13 cellular contexts compared by ENCODE assay signal in the genomic region with DNA sequence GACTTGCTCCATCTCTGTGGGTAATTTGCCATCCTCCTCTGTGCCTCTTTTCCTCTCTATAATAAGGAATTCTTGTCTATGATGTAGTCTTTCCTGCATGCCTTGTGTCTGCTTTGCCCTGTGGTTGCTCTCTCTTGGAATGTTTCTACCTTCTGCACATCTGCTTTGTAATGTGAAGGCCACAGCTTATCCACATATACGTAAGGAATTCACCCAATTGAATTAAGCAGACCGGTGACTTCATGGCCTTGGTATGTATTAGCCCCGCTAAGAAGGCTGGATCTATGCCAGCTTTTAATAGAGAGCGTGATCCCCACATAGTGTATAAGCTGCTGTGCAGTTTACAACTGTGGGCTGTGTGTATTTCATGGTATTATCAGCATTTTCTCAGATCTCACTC.
DNase-seq lines count a peak whose midpoint lies in the region; ATAC-seq, FAIRE-seq and TF ChIP-seq lines count a peak whose summit lies in the region.
"Had no signal": no experiment of that assay in that cellular context is flagged by ENCODE, and none has a peak within 500 bp of the region (broad histone marks: within the 10 kb centered on the region; RNA-seq: fewer than 3 reads in every experiment).

No MANE protein-coding gene starts in this region.

- no peak overlapping the region for H3K27ac Mint-ChIP-seq in activated CD4-positive, alpha-beta memory T cell treated with anti-CD3 and anti-CD28 coated beads, Interleukin-2, amount 10 ng/mL, durations not matched to agents 7 days and 5 days

- H2AFZ ChIP-seq in keratinocyte (ENCODE audit: control insufficient read depth, low read length) = peak overlapping the region; percentile 58

- H3K4me2 ChIP-seq in keratinocyte (ENCODE audit: control insufficient read depth, extremely low read depth, insufficient read depth, low read depth, low read length) = peak overlapping the region; percentile 41

- FAIRE-seq in keratinocyte (lab: Jason Lieb, UNC) = peak; percentile 99
- FAIRE-seq: D721Med, GM18507 had no signal

- no peaks in the 10 kb centered on the region for H3K9me3 Mint-ChIP-seq in activated CD4-positive, alpha-beta memory T cell treated with anti-CD3 and anti-CD28 coated beads, Interleukin-2, amount 10 ng/mL, durations not matched to agents 7 days and 5 days

- ATAC-seq in HG03196 (IDR thresholded peaks at IDR 0.05; ENCODE audit: unreplicated experiment) = no peak
- ATAC-seq: right cardiac atrium had no signal

- TF ChIP-seq CTCF in BJ (IDR thresholded peaks at IDR 0.05; ENCODE audit: insufficient read depth, low read depth, low read length) (no peak), keratinocyte (optimal IDR thresholded peaks at IDR 0.05 in 1 of 3, IDR thresholded peaks at IDR 0.05 in 1 of 3, conservative IDR thresholded peaks at IDR 0.05 in 1 of 3; ENCODE audit: extremely low read depth in 1 of 3, insufficient read depth in 2 of 3, low read length in 3 of 3) (no peak)

- no peaks in the 10 kb centered on the region for H3K27me3 ChIP-seq in BJ (ENCODE audit: control insufficient read depth, insufficient read depth, low read length)
- H3K27me3 ChIP-seq in keratinocyte (ENCODE audit: control insufficient read depth, extremely low read depth, insufficient read depth, low read length) = no peaks in the 10 kb centered on the region

- dilution Hi-C loops in keratinocyte (cut with MboI; ENCODE audit: extremely low pct_ligation_motif_present, low sequenced_read_pairs) = no loop called here

- no peak overlapping the region for H3K4me3 Mint-ChIP-seq in activated CD4-positive, alpha-beta memory T cell treated with anti-CD3 and anti-CD28 coated beads, Interleukin-2, amount 10 ng/mL, durations not matched to agents 7 days and 5 days

- H3K27me3 Mint-ChIP-seq in activated CD4-positive, alpha-beta memory T cell treated with anti-CD3 and anti-CD28 coated beads, Interleukin-2, amount 10 ng/mL, durations not matched to agents 7 days and 5 days = no peaks in the 10 kb centered on the region

- DNase-seq in BJ (ENCODE audit: low read depth) (peak; percentile 66), M059J (ENCODE audit: low read depth) (peak; percentile 71), astrocyte of the hippocampus (ENCODE audit: low read depth, low spot score) (peak; percentile 97), keratinocyte (ENCODE audit: low read depth, low spot score) (peak; percentile 91), KBM-7 (no peak), Ammon's horn (ENCODE audit: low spot score) (no peak)
- no peak for DNase-seq in activated CD4-positive, alpha-beta memory T cell treated with anti-CD3 and anti-CD28 coated beads, Interleukin-2, amount 10 ng/mL, durations not matched to agents 7 days and 5 days
- DNase-seq: Karpas-422, NCI-H774, right cardiac atrium had no signal

- H3K4me3 ChIP-seq in BJ (ENCODE audit: low read depth, low read length) (no peak overlapping the region), keratinocyte (ENCODE audit: control insufficient read depth in 2 of 3, extremely low read depth in 1 of 3, insufficient read depth in 2 of 3, low read depth in 1 of 3, low read length in 3 of 3) (no peak overlapping the region)

- H3K36me3 ChIP-seq in BJ (ENCODE audit: control insufficient read depth, insufficient read depth, low read length) (no peaks in the 10 kb centered on the region), keratinocyte (ENCODE audit: control insufficient read depth in 2 of 2, extremely low read depth in 1 of 2, insufficient read depth in 2 of 2, low read length in 2 of 2) (no peaks in the 10 kb centered on the region)

- H3K9me3 ChIP-seq in keratinocyte (ENCODE audit: control insufficient read depth, low read depth, low read length) = no peaks in the 10 kb centered on the region

- peak overlapping the region; percentile 55 for H3K27ac ChIP-seq in keratinocyte (ENCODE audit: control insufficient read depth, insufficient read depth, low read length)

- H3K4me1 ChIP-seq in keratinocyte (ENCODE audit: control insufficient read depth, extremely low read depth, insufficient read depth, low read length) = peaks cover 16% of the 10 kb centered on the region

- no peaks in the 10 kb centered on the region for H3K4me1 Mint-ChIP-seq in activated CD4-positive, alpha-beta memory T cell treated with anti-CD3 and anti-CD28 coated beads, Interleukin-2, amount 10 ng/mL, durations not matched to agents 7 days and 5 days

- H4K20me1 ChIP-seq in keratinocyte (ENCODE audit: control insufficient read depth, extremely low read depth, insufficient read depth, low read length) = no peaks in the 10 kb centered on the region

- CTCF ChIA-PET in BJ (lab: Yijun Ruan, JAX) = interaction anchor here (1.6 kb wide), 1 partner anchor 11 kb away, joined by 5 read pairs; no protein-coding TSS in a partner anchor
- CTCF ChIA-PET in activated CD4-positive, alpha-beta memory T cell treated with anti-CD3 and anti-CD28 coated beads, Interleukin-2, amount 10 ng/mL, durations not matched to agents 7 days and 5 days (lab: Charles Lee) = no interaction called here

- no peaks in the 10 kb centered on the region for H3K79me2 ChIP-seq in keratinocyte (ENCODE audit: control insufficient read depth, insufficient read depth, low read length)

- no peak overlapping the region for H3K9ac ChIP-seq in keratinocyte (ENCODE audit: control insufficient read depth, extremely low read depth, insufficient read depth, low read length)

- H3K36me3 Mint-ChIP-seq in activated CD4-positive, alpha-beta memory T cell treated with anti-CD3 and anti-CD28 coated beads, Interleukin-2, amount 10 ng/mL, durations not matched to agents 7 days and 5 days (ENCODE audit: low read depth) = no peaks in the 10 kb centered on the region

- POLR2A ChIA-PET in BJ (lab: Charles Lee) = no interaction called here
- POLR2A ChIA-PET in activated CD4-positive, alpha-beta memory T cell treated with anti-CD3 and anti-CD28 coated beads, Interleukin-2, amount 10 ng/mL, durations not matched to agents 7 days and 5 days (lab: Charles Lee) = no interaction called here

- H3K9me1 ChIP-seq in keratinocyte (ENCODE audit: control insufficient read depth, extremely low read depth, insufficient read depth, low read length) = no peaks in the 10 kb centered on the region

- in situ Hi-C loops in KBM-7 (cut with MboI; ENCODE audit: low pct_unique_long_range_greater_than_20kb, low sequenced_read_pairs) = no loop called here

Comparison
In these comparisons a context has a peak if more than half of its experiments do, and no peak if none do; other contexts are left out.
1. DNase-seq: peak in BJ (single experiment), M059J (single experiment), astrocyte of the hippocampus (single experiment) and keratinocyte (single experiment); none in KBM-7 (single experiment), activated CD4-positive, alpha-beta memory T cell treated with anti-CD3 and anti-CD28 coated beads, Interleukin-2, amount 10 ng/mL, durations not matched to agents 7 days and 5 days (single experiment) and Ammon's horn (single experiment).